In the genomic region with DNA sequence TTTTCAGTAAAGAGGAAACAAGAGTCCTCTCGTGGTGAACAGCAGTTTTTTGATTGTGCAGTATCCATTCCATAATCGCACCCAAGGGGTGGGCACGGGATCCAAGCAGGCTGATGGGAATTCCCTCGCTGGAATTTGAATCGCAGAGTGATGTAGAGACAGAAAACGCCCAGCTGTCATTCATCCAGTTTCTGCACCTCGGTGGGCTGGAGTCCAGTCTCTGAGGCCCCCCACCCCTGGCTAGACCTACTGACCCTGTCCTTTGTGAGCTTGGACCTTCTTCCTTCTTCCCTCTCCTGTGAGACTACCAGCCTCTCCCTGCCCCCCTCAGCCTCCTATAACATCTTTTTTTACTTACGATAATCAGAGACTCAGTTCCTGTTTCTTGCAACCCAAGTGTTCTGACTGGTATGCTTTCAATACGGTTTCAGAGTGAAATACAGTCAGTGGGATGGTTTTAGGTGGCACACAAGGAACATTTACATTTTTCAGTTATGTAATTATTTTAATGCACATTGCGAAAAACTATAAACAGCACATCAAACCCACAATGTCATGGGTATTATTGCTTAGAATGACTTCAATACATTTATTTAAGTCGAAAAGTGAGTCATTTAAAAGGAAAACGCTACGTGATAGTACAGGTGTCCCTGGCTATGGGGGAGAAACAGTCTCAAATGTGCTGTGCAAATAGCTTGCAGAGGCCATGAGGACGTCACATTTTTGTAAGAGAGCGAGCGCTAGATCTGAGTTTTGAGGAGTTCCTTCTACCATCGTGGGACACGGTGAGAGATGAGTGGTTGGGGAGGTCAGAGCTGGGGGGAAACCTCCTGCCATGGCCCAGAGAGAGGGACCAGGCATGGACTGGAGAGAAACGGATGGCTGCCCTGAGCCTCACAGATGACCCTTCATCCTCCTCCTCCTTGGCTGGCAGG, we compare ENCODE assay signal across 1 cellular context.
TF ChIP-seq lines count a peak whose summit lies in the region.

No MANE protein-coding gene starts in this region.

TF ChIP-seq in GM12878, 131 proteins besides CTCF, POLR2A, EP300 and RAD21 (continued from another document):
- TF ChIP-seq RELA (IDR thresholded peaks at IDR 0.05; ENCODE audit: borderline replicate concordance, partially characterized antibody), result peak; percentile 13
- TF ChIP-seq, protein P1, sequence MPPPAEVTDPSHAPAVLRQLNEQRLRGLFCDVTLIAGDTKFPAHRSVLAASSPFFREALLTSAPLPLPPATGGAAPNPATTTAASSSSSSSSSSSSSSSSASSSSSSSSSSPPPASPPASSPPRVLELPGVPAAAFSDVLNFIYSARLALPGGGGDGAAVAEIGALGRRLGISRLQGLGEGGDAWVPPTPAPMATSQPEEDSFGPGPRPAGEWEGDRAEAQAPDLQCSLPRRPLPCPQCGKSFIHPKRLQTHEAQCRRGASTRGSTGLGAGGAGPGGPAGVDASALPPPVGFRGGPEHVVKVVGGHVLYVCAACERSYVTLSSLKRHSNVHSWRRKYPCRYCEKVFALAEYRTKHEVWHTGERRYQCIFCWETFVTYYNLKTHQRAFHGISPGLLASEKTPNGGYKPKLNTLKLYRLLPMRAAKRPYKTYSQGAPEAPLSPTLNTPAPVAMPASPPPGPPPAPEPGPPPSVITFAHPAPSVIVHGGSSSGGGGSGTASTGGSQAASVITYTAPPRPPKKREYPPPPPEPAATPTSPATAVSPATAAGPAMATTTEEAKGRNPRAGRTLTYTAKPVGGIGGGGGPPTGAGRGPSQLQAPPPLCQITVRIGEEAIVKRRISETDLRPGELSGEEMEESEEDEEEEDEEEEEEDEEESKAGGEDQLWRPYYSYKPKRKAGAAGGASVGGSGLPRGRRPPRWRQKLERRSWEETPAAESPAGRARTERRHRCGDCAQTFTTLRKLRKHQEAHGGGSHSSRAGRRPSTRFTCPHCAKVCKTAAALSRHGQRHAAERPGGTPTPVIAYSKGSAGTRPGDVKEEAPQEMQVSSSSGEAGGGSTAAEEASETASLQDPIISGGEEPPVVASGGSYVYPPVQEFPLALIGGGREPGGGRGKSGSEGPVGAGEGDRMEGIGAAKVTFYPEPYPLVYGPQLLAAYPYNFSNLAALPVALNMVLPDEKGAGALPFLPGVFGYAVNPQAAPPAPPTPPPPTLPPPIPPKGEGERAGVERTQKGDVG (CRISPR knock-in tag; IDR thresholded peaks at IDR 0.05), result no peak
- peak; percentile 93 for TF ChIP-seq FOXM1 (IDR thresholded peaks at IDR 0.05; ENCODE audit: low read depth, low read length)
- peak; percentile 97 for TF ChIP-seq KLF5 (IDR thresholded peaks at IDR 0.05; ENCODE audit: partially characterized antibody)
- TF ChIP-seq, protein P2, sequence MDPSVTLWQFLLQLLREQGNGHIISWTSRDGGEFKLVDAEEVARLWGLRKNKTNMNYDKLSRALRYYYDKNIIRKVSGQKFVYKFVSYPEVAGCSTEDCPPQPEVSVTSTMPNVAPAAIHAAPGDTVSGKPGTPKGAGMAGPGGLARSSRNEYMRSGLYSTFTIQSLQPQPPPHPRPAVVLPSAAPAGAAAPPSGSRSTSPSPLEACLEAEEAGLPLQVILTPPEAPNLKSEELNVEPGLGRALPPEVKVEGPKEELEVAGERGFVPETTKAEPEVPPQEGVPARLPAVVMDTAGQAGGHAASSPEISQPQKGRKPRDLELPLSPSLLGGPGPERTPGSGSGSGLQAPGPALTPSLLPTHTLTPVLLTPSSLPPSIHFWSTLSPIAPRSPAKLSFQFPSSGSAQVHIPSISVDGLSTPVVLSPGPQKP (IDR thresholded peaks at IDR 0.05; ENCODE audit: low read depth, low read length), result no peak
- TF ChIP-seq, protein P3, sequence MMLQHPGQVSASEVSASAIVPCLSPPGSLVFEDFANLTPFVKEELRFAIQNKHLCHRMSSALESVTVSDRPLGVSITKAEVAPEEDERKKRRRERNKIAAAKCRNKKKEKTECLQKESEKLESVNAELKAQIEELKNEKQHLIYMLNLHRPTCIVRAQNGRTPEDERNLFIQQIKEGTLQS (IDR thresholded peaks at IDR 0.05; ENCODE audit: borderline replicate concordance, extremely low read depth, low read depth, low read length), result no peak
- TF ChIP-seq MYC (IDR thresholded peaks at IDR 0.05; ENCODE audit: insufficient read depth, insufficient read length, insufficient replicate concordance, low read length, severe bottlenecking), result no peak
- TF ChIP-seq, protein P4, sequence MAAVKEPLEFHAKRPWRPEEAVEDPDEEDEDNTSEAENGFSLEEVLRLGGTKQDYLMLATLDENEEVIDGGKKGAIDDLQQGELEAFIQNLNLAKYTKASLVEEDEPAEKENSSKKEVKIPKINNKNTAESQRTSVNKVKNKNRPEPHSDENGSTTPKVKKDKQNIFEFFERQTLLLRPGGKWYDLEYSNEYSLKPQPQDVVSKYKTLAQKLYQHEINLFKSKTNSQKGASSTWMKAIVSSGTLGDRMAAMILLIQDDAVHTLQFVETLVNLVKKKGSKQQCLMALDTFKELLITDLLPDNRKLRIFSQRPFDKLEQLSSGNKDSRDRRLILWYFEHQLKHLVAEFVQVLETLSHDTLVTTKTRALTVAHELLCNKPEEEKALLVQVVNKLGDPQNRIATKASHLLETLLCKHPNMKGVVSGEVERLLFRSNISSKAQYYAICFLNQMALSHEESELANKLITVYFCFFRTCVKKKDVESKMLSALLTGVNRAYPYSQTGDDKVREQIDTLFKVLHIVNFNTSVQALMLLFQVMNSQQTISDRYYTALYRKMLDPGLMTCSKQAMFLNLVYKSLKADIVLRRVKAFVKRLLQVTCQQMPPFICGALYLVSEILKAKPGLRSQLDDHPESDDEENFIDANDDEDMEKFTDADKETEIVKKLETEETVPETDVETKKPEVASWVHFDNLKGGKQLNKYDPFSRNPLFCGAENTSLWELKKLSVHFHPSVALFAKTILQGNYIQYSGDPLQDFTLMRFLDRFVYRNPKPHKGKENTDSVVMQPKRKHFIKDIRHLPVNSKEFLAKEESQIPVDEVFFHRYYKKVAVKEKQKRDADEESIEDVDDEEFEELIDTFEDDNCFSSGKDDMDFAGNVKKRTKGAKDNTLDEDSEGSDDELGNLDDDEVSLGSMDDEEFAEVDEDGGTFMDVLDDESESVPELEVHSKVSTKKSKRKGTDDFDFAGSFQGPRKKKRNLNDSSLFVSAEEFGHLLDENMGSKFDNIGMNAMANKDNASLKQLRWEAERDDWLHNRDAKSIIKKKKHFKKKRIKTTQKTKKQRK (IDR thresholded peaks at IDR 0.05; ENCODE audit: low read depth, low read length), result no peak
- TF ChIP-seq ZNF274 (IDR thresholded peaks at IDR 0.05; ENCODE audit: insufficient read depth, insufficient read length), result no peak
- no peak for TF ChIP-seq ZNF622 (IDR thresholded peaks at IDR 0.05)
TF ChIP-seq in GM12878: peak in this region for 48.
